In genomic region chr2:141728142-141728541, GRCh38 we compare ENCODE assay signal across 1 cellular context.
TF ChIP-seq lines count a peak whose summit lies in the region.

No MANE protein-coding gene starts in this region.

TF ChIP-seq in SK-N-SH treated with all-trans-retinoic acid at 6 μM for 48 hours, 23 proteins besides CTCF, POLR2A, EP300 and RAD21 (continued from another document):
- TF ChIP-seq PPARA (CRISPR knock-in tag; IDR thresholded peaks at IDR 0.05; ENCODE audit: borderline replicate concordance) = no peak
- TF ChIP-seq ZNF565 (CRISPR knock-in tag; conservative IDR thresholded peaks at IDR 0.05; ENCODE audit: low read depth) = no peak
- no peak for TF ChIP-seq GLIS3 (CRISPR knock-in tag; IDR thresholded peaks at IDR 0.05)
- no peak for TF ChIP-seq OSR1 (CRISPR knock-in tag; IDR thresholded peaks at IDR 0.05)
- TF ChIP-seq ZNF70 (CRISPR knock-in tag; IDR thresholded peaks at IDR 0.05) = no peak
- TF ChIP-seq ISL1 (CRISPR knock-in tag; IDR thresholded peaks at IDR 0.05) = no peak
- TF ChIP-seq SNAI2 (CRISPR knock-in tag; IDR thresholded peaks at IDR 0.05) = no peak
- TF ChIP-seq TCF4 (CRISPR knock-in tag; IDR thresholded peaks at IDR 0.05; ENCODE audit: borderline replicate concordance) = no peak
- no peak for TF ChIP-seq ESRRG (CRISPR knock-in tag; IDR thresholded peaks at IDR 0.05)
- TF ChIP-seq ZFP30 (CRISPR knock-in tag; IDR thresholded peaks at IDR 0.05) = no peak
- TF ChIP-seq, protein P1, sequence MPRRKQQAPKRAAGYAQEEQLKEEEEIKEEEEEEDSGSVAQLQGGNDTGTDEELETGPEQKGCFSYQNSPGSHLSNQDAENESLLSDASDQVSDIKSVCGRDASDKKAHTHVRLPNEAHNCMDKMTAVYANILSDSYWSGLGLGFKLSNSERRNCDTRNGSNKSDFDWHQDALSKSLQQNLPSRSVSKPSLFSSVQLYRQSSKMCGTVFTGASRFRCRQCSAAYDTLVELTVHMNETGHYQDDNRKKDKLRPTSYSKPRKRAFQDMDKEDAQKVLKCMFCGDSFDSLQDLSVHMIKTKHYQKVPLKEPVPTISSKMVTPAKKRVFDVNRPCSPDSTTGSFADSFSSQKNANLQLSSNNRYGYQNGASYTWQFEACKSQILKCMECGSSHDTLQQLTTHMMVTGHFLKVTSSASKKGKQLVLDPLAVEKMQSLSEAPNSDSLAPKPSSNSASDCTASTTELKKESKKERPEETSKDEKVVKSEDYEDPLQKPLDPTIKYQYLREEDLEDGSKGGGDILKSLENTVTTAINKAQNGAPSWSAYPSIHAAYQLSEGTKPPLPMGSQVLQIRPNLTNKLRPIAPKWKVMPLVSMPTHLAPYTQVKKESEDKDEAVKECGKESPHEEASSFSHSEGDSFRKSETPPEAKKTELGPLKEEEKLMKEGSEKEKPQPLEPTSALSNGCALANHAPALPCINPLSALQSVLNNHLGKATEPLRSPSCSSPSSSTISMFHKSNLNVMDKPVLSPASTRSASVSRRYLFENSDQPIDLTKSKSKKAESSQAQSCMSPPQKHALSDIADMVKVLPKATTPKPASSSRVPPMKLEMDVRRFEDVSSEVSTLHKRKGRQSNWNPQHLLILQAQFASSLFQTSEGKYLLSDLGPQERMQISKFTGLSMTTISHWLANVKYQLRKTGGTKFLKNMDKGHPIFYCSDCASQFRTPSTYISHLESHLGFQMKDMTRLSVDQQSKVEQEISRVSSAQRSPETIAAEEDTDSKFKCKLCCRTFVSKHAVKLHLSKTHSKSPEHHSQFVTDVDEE (CRISPR knock-in tag; IDR thresholded peaks at IDR 0.05) = no peak
- TF ChIP-seq TOX (CRISPR knock-in tag; IDR thresholded peaks at IDR 0.05; ENCODE audit: borderline replicate concordance) = no peak
- TF ChIP-seq ZNF8 (CRISPR knock-in tag; IDR thresholded peaks at IDR 0.05) = no peak
- no peak for TF ChIP-seq CSDC2 (CRISPR knock-in tag; IDR thresholded peaks at IDR 0.05)
- TF ChIP-seq RARB (CRISPR knock-in tag; IDR thresholded peaks at IDR 0.05) = no peak
- TF ChIP-seq, protein P2, sequence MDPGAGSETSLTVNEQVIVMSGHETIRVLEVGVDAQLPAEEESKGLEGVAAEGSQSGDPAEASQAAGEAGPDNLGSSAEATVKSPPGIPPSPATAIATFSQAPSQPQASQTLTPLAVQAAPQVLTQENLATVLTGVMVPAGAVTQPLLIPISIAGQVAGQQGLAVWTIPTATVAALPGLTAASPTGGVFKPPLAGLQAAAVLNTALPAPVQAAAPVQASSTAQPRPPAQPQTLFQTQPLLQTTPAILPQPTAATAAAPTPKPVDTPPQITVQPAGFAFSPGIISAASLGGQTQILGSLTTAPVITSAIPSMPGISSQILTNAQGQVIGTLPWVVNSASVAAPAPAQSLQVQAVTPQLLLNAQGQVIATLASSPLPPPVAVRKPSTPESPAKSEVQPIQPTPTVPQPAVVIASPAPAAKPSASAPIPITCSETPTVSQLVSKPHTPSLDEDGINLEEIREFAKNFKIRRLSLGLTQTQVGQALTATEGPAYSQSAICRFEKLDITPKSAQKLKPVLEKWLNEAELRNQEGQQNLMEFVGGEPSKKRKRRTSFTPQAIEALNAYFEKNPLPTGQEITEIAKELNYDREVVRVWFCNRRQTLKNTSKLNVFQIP (CRISPR knock-in tag; IDR thresholded peaks at IDR 0.05; ENCODE audit: borderline replicate concordance, low read depth) = no peak
TF ChIP-seq in SK-N-SH treated with all-trans-retinoic acid at 6 μM for 48 hours: peak in this region for 0.
